ENCODE assay signal across 9 cellular contexts in genomic region chr6:16320533-16321340, GRCh38.
DNase-seq lines count a peak whose midpoint lies in the region; ATAC-seq, FAIRE-seq and TF ChIP-seq lines count a peak whose summit lies in the region.
"Had no signal": no experiment of that assay in that cellular context is flagged by ENCODE, and none has a peak within 500 bp of the region (broad histone marks: within the 10 kb centered on the region; RNA-seq: fewer than 3 reads in every experiment).

No MANE protein-coding gene starts in this region.

- H3K27me3 ChIP-seq in GM23248 (replicated peaks; ENCODE audit: insufficient read depth) (no peaks in the 10 kb centered on the region), gastroesophageal sphincter (no peaks in the 10 kb centered on the region), skeletal muscle satellite cell (ENCODE audit: control insufficient read depth, insufficient read depth, low read length) (no peaks in the 10 kb centered on the region)

- H3K27me3 Mint-ChIP-seq in T-helper 17 cell = no peaks in the 10 kb centered on the region

- peaks cover 57% of the 10 kb centered on the region for H3F3A ChIP-seq in GM23248 (ENCODE audit: insufficient read depth)

- no peak for ATAC-seq in T-helper 17 cell
- peak; percentile 42 for ATAC-seq in gastroesophageal sphincter

- TF ChIP-seq CTCF in gastroesophageal sphincter (IDR thresholded peaks at IDR 0.05) = no peak

- H3K4me1 Mint-ChIP-seq in T-helper 17 cell = peaks cover 69% of the 10 kb centered on the region

- H3K4me1 ChIP-seq in GM23248 (ENCODE audit: insufficient read depth) (peaks cover 48% of the 10 kb centered on the region), gastroesophageal sphincter (peaks cover 3 to 86% (median 38%) of the 10 kb centered on the region in 3 donors), skeletal muscle satellite cell (ENCODE audit: control insufficient read depth, insufficient read depth, low read length) (peaks cover 58% of the 10 kb centered on the region)

- H3K36me3 Mint-ChIP-seq in T-helper 17 cell (ENCODE audit: low read depth) = peaks cover 3% of the 10 kb centered on the region

- peak overlapping the region; percentile 100 for H3K27ac Mint-ChIP-seq in T-helper 17 cell

- H3K27ac ChIP-seq in GM23248 (peak overlapping the region; percentile 98), gastroesophageal sphincter (peak overlapping the region; percentile 48 to 87 (median 80))

- peak overlapping the region; percentile 43 for H2AFZ ChIP-seq in GM23248

- no peak for FAIRE-seq in frontal cortex (lab: Jason Lieb, UNC)
- FAIRE-seq: endometrium had no signal

- H3K36me3 ChIP-seq in GM23248 (ENCODE audit: low read depth) (no peaks in the 10 kb centered on the region), gastroesophageal sphincter (peaks cover 0 to under 1% of the 10 kb centered on the region in 2 donors), skeletal muscle satellite cell (ENCODE audit: insufficient read depth, low read length) (no peaks in the 10 kb centered on the region)

- H3K4me2 ChIP-seq in GM23248 (ENCODE audit: unreplicated experiment) (peak overlapping the region; percentile 92), skeletal muscle satellite cell (ENCODE audit: low read length) (peak overlapping the region; percentile 75)

- in situ Hi-C loops in GM23248 (cut with MboI) = no loop called here

- H3K9me3 ChIP-seq in GM23248 (ENCODE audit: low read depth) (no peaks in the 10 kb centered on the region), T-helper 17 cell (ENCODE audit: control insufficient read depth, low read length, poor library complexity, severe bottlenecking) (no peaks in the 10 kb centered on the region), gastroesophageal sphincter (no peaks in the 10 kb centered on the region), skeletal muscle satellite cell (replicated peaks; ENCODE audit: low read length) (no peaks in the 10 kb centered on the region)

- peak overlapping the region; percentile 86 for H3K9ac ChIP-seq in GM23248
- H3K9ac ChIP-seq in skeletal muscle satellite cell (ENCODE audit: low read depth, low read length) = peak overlapping the region; percentile 62

- H3K4me3 Mint-ChIP-seq in T-helper 17 cell = peak overlapping the region; percentile 97

- DNase-seq in GM23248 (peak; percentile 87), T-helper 17 cell (no peak), NCI-H2196 treated with DMSO at 0.1 percent for 48 hours (lab: John Stamatoyannopoulos, UW; ENCODE audit: unreplicated experiment) (no peak), HK-2 (ENCODE audit: unreplicated experiment) (no peak), frontal cortex (ENCODE audit: low spot score in 2 of 2) (no peak)
- no peak for DNase-seq in stimulated activated naive CD4-positive, alpha-beta T cell (lab: John Stamatoyannopoulos, UW)

- peak overlapping the region; percentile 65 for H3K4me3 ChIP-seq in GM23248
- peak overlapping the region in 1 of 2 donors; percentile 29 for H3K4me3 ChIP-seq in gastroesophageal sphincter
- peak overlapping the region; percentile 55 for H3K4me3 ChIP-seq in skeletal muscle satellite cell (ENCODE audit: low read length)

- TF ChIP-seq POLR2A in gastroesophageal sphincter (IDR thresholded peaks at IDR 0.05) = no peak

- H3K9me2 ChIP-seq in GM23248 (ENCODE audit: insufficient read depth) = no peaks in the 10 kb centered on the region

- 27 to 28% methylated on average over 21 of the region's 21 CpGs for WGBS in GM23248 (ENCODE audit: low coverage in 1 of 2, low lambda C conversion rate in 2 of 2, missing lambda C conversion rate in 2 of 2), 2 experiments
- 49 to 59% methylated on average over 12 of the region's 21 CpGs for WGBS in gastroesophageal sphincter (ENCODE audit: low coverage in 1 of 2), 2 donors

- H3K79me2 ChIP-seq in GM23248 (ENCODE audit: insufficient read depth) = peaks cover 15% of the 10 kb centered on the region; the same call in 1 of the 2 replicates

- no peaks in the 10 kb centered on the region for H4K20me1 ChIP-seq in GM23248 (ENCODE audit: insufficient read depth)

- TF ChIP-seq EP300 in gastroesophageal sphincter (IDR thresholded peaks at IDR 0.05) = no peak
